13 cellular contexts compared by ENCODE assay signal in genomic region chr13:72970301-72970880, GRCh38.
DNase-seq lines count a peak whose midpoint lies in the region; ATAC-seq, FAIRE-seq and TF ChIP-seq lines count a peak whose summit lies in the region.
"Had no signal": no experiment of that assay in that cellular context is flagged by ENCODE, and none has a peak within 500 bp of the region (broad histone marks: within the 10 kb centered on the region; RNA-seq: fewer than 3 reads in every experiment).

No MANE protein-coding gene starts in this region.

- H3K4me1 ChIP-seq in transverse colon, result peaks cover 0 to 18% (median 3%) of the 10 kb centered on the region in 4 donors

- WGBS in transverse colon (ENCODE audit: low coverage in 1 of 2), 2 donors, result 48 to 60% methylated on average over 2 of the region's 2 CpGs

- peak overlapping the region; percentile 60 to 73 (median 69) for H3K27ac ChIP-seq in transverse colon

- no peak for TF ChIP-seq EP300 in transverse colon (IDR thresholded peaks at IDR 0.05; ENCODE audit: low read depth)

- no peak for TF ChIP-seq POLR2A in transverse colon (IDR thresholded peaks at IDR 0.05)

- peak overlapping the region in 1 of 4 donors; percentile 2 for H3K4me3 ChIP-seq in transverse colon

- DNase-seq in NCI-H1417 treated with DMSO at 0.1 percent for 48 hours (lab: John Stamatoyannopoulos, UW), result peak; percentile 8
- DNase-seq in left colon, result no peak
- no peak for DNase-seq in transverse colon
- DNase-seq in stimulated activated CD4-positive, alpha-beta T cell treated with anti-CD3 and anti-CD28 coated beads, Interleukin-2, amount 100 ng/mL, for 48 hours, result no peak
- DNase-seq: CD8-positive, alpha-beta memory T cell; NCI-H2081; NCI-H510A treated with DMSO at 0.1 percent for 48 hours; SHP77 had no signal

- FAIRE-seq in colon (lab: Jason Lieb, UNC), result peak; percentile 93
- FAIRE-seq: HepG2, RCC 7860 had no signal

- TF ChIP-seq CTCF in transverse colon (IDR thresholded peaks at IDR 0.05), result no peak

- intact Hi-C loops in left colon (cut with DNase I, micrococcal nuclease), result no loop called here
- intact Hi-C loops in transverse colon (cut with DNase I; ENCODE audit: low total_unique reads), result loop anchor here (10.0 kb wide), 1 partner anchor 1396 kb away; no protein-coding TSS in a partner anchor

- ATAC-seq in left colon, result peak; percentile 86
- no peak for ATAC-seq in HG02885 (IDR thresholded peaks at IDR 0.05; ENCODE audit: poor library complexity, unreplicated experiment)
- no peak for ATAC-seq in HG03039 (IDR thresholded peaks at IDR 0.05; ENCODE audit: unreplicated experiment)
- ATAC-seq: HepG2 had no signal

- H3K36me3 ChIP-seq in transverse colon, result no peaks in the 10 kb centered on the region

- in situ Hi-C loops in transverse colon (cut with MboI; ENCODE audit: low pct_ligation_motif_present in 1 of 4, low pct_unique_long_range_greater_than_20kb in 1 of 4, low sequenced_read_pairs in 3 of 4), result no loop called here

- H3K27me3 ChIP-seq in transverse colon, result no peaks in the 10 kb centered on the region

- H3K9me3 ChIP-seq in transverse colon, result no peaks in the 10 kb centered on the region
